Comparison of ENCODE assay signal across 1 cellular context in genomic region chr11:2468363-2469240, GRCh38.
A peak's percentile ranks its signal among the peaks of the same experiment; 100 is the strongest.
TF ChIP-seq lines count a peak whose summit lies in the region.

No MANE protein-coding gene starts in this region.

TF ChIP-seq in K562, 482 proteins besides CTCF, POLR2A, EP300 and RAD21:
- TF ChIP-seq NEUROD1 (IDR thresholded peaks at IDR 0.05; ENCODE audit: borderline replicate concordance, low read depth, low read length, partially characterized antibody) (no peak), TRIM28 (IDR thresholded peaks at IDR 0.05) (no peak), ZBTB9 (CRISPR knock-in tag; IDR thresholded peaks at IDR 0.05) (no peak), ZNF407 (IDR thresholded peaks at IDR 0.05; ENCODE audit: low read depth) (peak; percentile 34; the same call in 1 of the 2 replicates), PBX2 (CRISPR knock-in tag; IDR thresholded peaks at IDR 0.05; ENCODE audit: low read depth) (no peak), PBX2 (tag; conservative IDR thresholded peaks at IDR 0.05; ENCODE audit: low read depth) (no peak), NR2C1 (IDR thresholded peaks at IDR 0.05) (no peak), NR2C1 (tag; IDR thresholded peaks at IDR 0.05) (no peak)
